9 cellular contexts compared by ENCODE assay signal in genomic region chr4:30722916-30723270, GRCh38. TPM values are rescaled to one million over a fixed set of nuclear protein-coding genes. Genes with fewer than 3 reads are reported as not detected.
DNase-seq lines count a peak whose midpoint lies in the region; ATAC-seq and TF ChIP-seq lines count a peak whose summit lies in the region.
"Had no signal": no experiment of that assay in that cellular context is flagged by ENCODE, and none has a peak within 500 bp of the region (broad histone marks: within the 10 kb centered on the region; RNA-seq: fewer than 3 reads in every experiment).

No MANE protein-coding gene starts in this region.

- H3K36me3 Mint-ChIP-seq in activated naive CD8-positive, alpha-beta T cell, result no peaks in the 10 kb centered on the region
- H3K36me3 Mint-ChIP-seq in activated naive CD8-positive, alpha-beta T cell treated with anti-CD3 and anti-CD28 coated beads for 36 hours, result peaks cover 1% of the 10 kb centered on the region

- no peak for TF ChIP-seq CTCF in upper lobe of left lung (IDR thresholded peaks at IDR 0.05)

- 15 to 25% methylated on average over 4 to 25 of the region's 25 CpGs for WGBS in upper lobe of left lung, 2 donors

- H3K4me3 ChIP-seq in muscle layer of duodenum (ENCODE audit: low read depth in 1 of 2, low read length in 2 of 2) (peak overlapping the region; percentile 71 to 93), upper lobe of left lung (peak overlapping the region in 3 of 4 donors; percentile 45 to 58 (median 56))

- H3K27me3 Mint-ChIP-seq in activated naive CD8-positive, alpha-beta T cell, result peaks cover 36% of the 10 kb centered on the region
- peaks cover 63% of the 10 kb centered on the region for H3K27me3 Mint-ChIP-seq in activated naive CD8-positive, alpha-beta T cell treated with anti-CD3 and anti-CD28 coated beads for 36 hours

- H3K36me3 ChIP-seq in muscle layer of duodenum (ENCODE audit: control insufficient read depth in 1 of 2, insufficient read depth in 2 of 2, low read length in 2 of 2), result no peaks in the 10 kb centered on the region
- no peaks in the 10 kb centered on the region for H3K36me3 ChIP-seq in upper lobe of left lung

- ATAC-seq in upper lobe of left lung (ENCODE audit: low FRiP score in 2 of 2), result no peak
- ATAC-seq in HG03460 (IDR thresholded peaks at IDR 0.05; ENCODE audit: unreplicated experiment), result no peak
- no peak for ATAC-seq in GM21390 (IDR thresholded peaks at IDR 0.05; ENCODE audit: unreplicated experiment)
- ATAC-seq in GM19351 (IDR thresholded peaks at IDR 0.05; ENCODE audit: unreplicated experiment), result no peak

- H3K27ac ChIP-seq in epithelial cell of prostate, result peak overlapping the region; percentile 3
- H3K27ac ChIP-seq in muscle layer of duodenum (ENCODE audit: low read length), result no peak overlapping the region
- no peak overlapping the region for H3K27ac ChIP-seq in upper lobe of left lung

- no peak for TF ChIP-seq POLR2A in upper lobe of left lung (IDR thresholded peaks at IDR 0.05)

- no peak overlapping the region for H3K27ac Mint-ChIP-seq in activated naive CD8-positive, alpha-beta T cell
- H3K27ac Mint-ChIP-seq in activated naive CD8-positive, alpha-beta T cell treated with anti-CD3 and anti-CD28 coated beads for 36 hours, result no peak overlapping the region

- peaks cover 14% of the 10 kb centered on the region for H3K27me3 ChIP-seq in muscle layer of duodenum (ENCODE audit: low read depth, low read length)
- H3K27me3 ChIP-seq in upper lobe of left lung, result peaks cover 0 to 50% (median 25%) of the 10 kb centered on the region in 4 donors

- peak overlapping the region; percentile 49 for H3K4me3 Mint-ChIP-seq in activated naive CD8-positive, alpha-beta T cell
- no peak overlapping the region for H3K4me3 Mint-ChIP-seq in activated naive CD8-positive, alpha-beta T cell treated with anti-CD3 and anti-CD28 coated beads for 36 hours

- H3K4me1 ChIP-seq in muscle layer of duodenum (ENCODE audit: control insufficient read depth in 1 of 2, insufficient read depth in 2 of 2, low read length in 2 of 2) (peaks cover 0 to 25% of the 10 kb centered on the region in 2 donors), upper lobe of left lung (peaks cover 14 to 48% (median 27%) of the 10 kb centered on the region in 4 donors)

- H3K9me3 Mint-ChIP-seq in activated naive CD8-positive, alpha-beta T cell (ENCODE audit: low read depth), result no peaks in the 10 kb centered on the region
- peaks cover 3% of the 10 kb centered on the region for H3K9me3 Mint-ChIP-seq in activated naive CD8-positive, alpha-beta T cell treated with anti-CD3 and anti-CD28 coated beads for 36 hours

- H3K9me3 ChIP-seq in muscle layer of duodenum (ENCODE audit: control insufficient read depth in 1 of 2, low read length in 2 of 2) (no peaks in the 10 kb centered on the region), upper lobe of left lung (no peaks in the 10 kb centered on the region)

- no peak for DNase-seq in activated naive CD8-positive, alpha-beta T cell treated with anti-CD3 and anti-CD28 coated beads for 36 hours
- DNase-seq in epithelial cell of prostate (ENCODE audit: low read depth, low spot score) (no peak), upper lobe of left lung (peak in 1 of 2 donors; percentile 46)
- DNase-seq: NCI-H2171 treated with DMSO at 0.1 percent for 48 hours had no signal

- no peak for TF ChIP-seq EP300 in upper lobe of left lung (IDR thresholded peaks at IDR 0.05)

- H3K4me1 Mint-ChIP-seq in activated naive CD8-positive, alpha-beta T cell (ENCODE audit: low read depth), result peaks cover 31% of the 10 kb centered on the region
- H3K4me1 Mint-ChIP-seq in activated naive CD8-positive, alpha-beta T cell treated with anti-CD3 and anti-CD28 coated beads for 36 hours, result peaks cover 17% of the 10 kb centered on the region

RNA-seq across cellular contexts. Expression of gene PCDH7, which starts 2.7 kb away (rescaled TPM):
- not detected for total RNA-seq in activated naive CD8-positive, alpha-beta T cell treated with anti-CD3 and anti-CD28 coated beads for 36 hours
- total RNA-seq in upper lobe of left lung, result 10 to 100 TPM in 1 of 6 donors, 1 to 10 TPM in 5; 2.0 to 12.9 (median 5.9) TPM
